ENCODE assay signal across 18 cellular contexts in the genomic region with DNA sequence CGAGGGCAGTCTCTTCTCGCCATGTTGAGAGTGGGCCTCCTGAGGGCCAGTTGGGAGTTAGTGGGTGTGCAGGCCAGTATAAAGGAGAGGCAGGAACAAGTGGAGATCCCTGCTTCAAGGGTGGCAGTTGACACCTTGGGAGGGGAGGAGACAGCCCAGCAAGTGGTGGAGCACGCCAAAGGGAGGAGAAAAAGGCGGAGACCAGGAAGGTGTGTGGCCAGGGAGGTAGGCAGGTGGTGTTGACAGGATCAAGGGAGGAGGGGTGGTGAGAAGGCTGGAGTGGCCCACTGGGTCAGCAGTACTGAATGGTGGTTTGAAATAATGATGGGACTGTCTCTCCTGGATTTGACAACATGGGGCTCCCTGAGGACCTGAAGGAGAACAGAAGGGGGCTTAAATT.
"Had no signal": no experiment of that assay in that cellular context is flagged by ENCODE, and none has a peak within 500 bp of the region (broad histone marks: within the 10 kb centered on the region; RNA-seq: fewer than 3 reads in every experiment).

No MANE protein-coding gene starts in this region.

- H3K4me3 ChIP-seq: colonic mucosa, smooth muscle cell, suprapubic skin, thyroid gland, upper lobe of left lung, uterus had no signal

- H3K4me1 Mint-ChIP-seq: stimulated activated effector memory CD8-positive, alpha-beta T cell treated with anti-CD3 and anti-CD28 coated beads, Interleukin-12 subunit alpha, Interleukin-12 subunit beta, amount 100 ng/mL, for 72 hours had no signal

- DNase-seq: colonic mucosa; dermis blood vessel endothelial cell; foreskin keratinocyte; hippocampal formation; mammary epithelial cell; naive thymus-derived CD8-positive, alpha-beta T cell; right cardiac atrium; stimulated activated CD4-positive, alpha-beta T cell treated with anti-CD3 and anti-CD28 coated beads, Interleukin-4, amount 100 ng/mL, for 1 hour; stimulated activated CD8-positive, alpha-beta memory T cell treated with anti-CD3 and anti-CD28 coated beads, Interleukin-4, amount 100 ng/mL, for 48 hours; stimulated activated naive CD8-positive, alpha-beta T cell treated with anti-CD3 and anti-CD28 coated beads, Interleukin-15, Interleukin-2, amounts not matched to agents 100 U/mL and 50 U/mL, for 24 hours; thyroid gland; upper lobe of left lung; uterus had no signal

- ATAC-seq: foreskin keratinocyte; left lobe of liver; naive thymus-derived CD8-positive, alpha-beta T cell; right cardiac atrium; stimulated activated effector memory CD8-positive, alpha-beta T cell treated with anti-CD3 and anti-CD28 coated beads, Interleukin-12 subunit alpha, Interleukin-12 subunit beta, amount 100 ng/mL, for 72 hours; stimulated activated naive CD8-positive, alpha-beta T cell treated with anti-CD3 and anti-CD28 coated beads, Interleukin-15, Interleukin-2, amounts not matched to agents 100 U/mL and 50 U/mL, for 24 hours had no signal

- H3K27me3 ChIP-seq: colonic mucosa, foreskin keratinocyte, suprapubic skin, thyroid gland, uterus had no signal

- H3K4me1 ChIP-seq: colonic mucosa, foreskin keratinocyte, thyroid gland, upper lobe of left lung, uterus had no signal

- H3K4me3 Mint-ChIP-seq: naive thymus-derived CD8-positive, alpha-beta T cell; stimulated activated effector memory CD8-positive, alpha-beta T cell treated with anti-CD3 and anti-CD28 coated beads, Interleukin-12 subunit alpha, Interleukin-12 subunit beta, amount 100 ng/mL, for 72 hours had no signal

- H3K36me3 Mint-ChIP-seq: naive thymus-derived CD8-positive, alpha-beta T cell; stimulated activated effector memory CD8-positive, alpha-beta T cell treated with anti-CD3 and anti-CD28 coated beads, Interleukin-12 subunit alpha, Interleukin-12 subunit beta, amount 100 ng/mL, for 72 hours had no signal

- H3K9me3 Mint-ChIP-seq: naive thymus-derived CD8-positive, alpha-beta T cell; stimulated activated effector memory CD8-positive, alpha-beta T cell treated with anti-CD3 and anti-CD28 coated beads, Interleukin-12 subunit alpha, Interleukin-12 subunit beta, amount 100 ng/mL, for 72 hours had no signal

- H3K4me2 ChIP-seq: smooth muscle cell had no signal

- H3K36me3 ChIP-seq: colonic mucosa, suprapubic skin, thyroid gland, upper lobe of left lung, uterus had no signal

- H3K27ac Mint-ChIP-seq: progenitor cell of endocrine pancreas; stimulated activated effector memory CD8-positive, alpha-beta T cell treated with anti-CD3 and anti-CD28 coated beads, Interleukin-12 subunit alpha, Interleukin-12 subunit beta, amount 100 ng/mL, for 72 hours had no signal

- H3K9me3 ChIP-seq: colonic mucosa, suprapubic skin, thyroid gland, upper lobe of left lung, uterus had no signal

- H3K27ac ChIP-seq: colonic mucosa, foreskin keratinocyte, suprapubic skin, thyroid gland, upper lobe of left lung, uterus had no signal

- H3K27me3 Mint-ChIP-seq: progenitor cell of endocrine pancreas had no signal
